Comparison of ENCODE assay signal across 25 cellular contexts in genomic region chr4:71107732-71108131, GRCh38.
DNase-seq lines count a peak whose midpoint lies in the region; ATAC-seq, FAIRE-seq and TF ChIP-seq lines count a peak whose summit lies in the region.
"Had no signal": no experiment of that assay in that cellular context is flagged by ENCODE, and none has a peak within 500 bp of the region (broad histone marks: within the 10 kb centered on the region; RNA-seq: fewer than 3 reads in every experiment).

No MANE protein-coding gene starts in this region.

- H3K4me3 Mint-ChIP-seq in activated CD4-positive, alpha-beta T cell treated with anti-CD3 and anti-CD28 coated beads, Interleukin-2, amount 10 ng/mL, durations not matched to agents 7 days and 5 days: no peak overlapping the region
- no peak overlapping the region for H3K4me3 Mint-ChIP-seq in activated CD8-positive, alpha-beta T cell treated with anti-CD3 and anti-CD28 coated beads for 36 hours
- H3K4me3 Mint-ChIP-seq in natural killer cell: peak overlapping the region; percentile 98
- H3K4me3 Mint-ChIP-seq in nephron progenitor cell: no peak overlapping the region
- H3K4me3 Mint-ChIP-seq: brain; stimulated activated memory B cell treated with anti-CD40 and anti-IgM and Interleukin-4, amounts not matched to agents 10 μg/mL and 1 μg/mL and 100 μg/mL, for 72 hours had no signal

- no peaks in the 10 kb centered on the region for H3K9me3 Mint-ChIP-seq in activated CD4-positive, alpha-beta T cell treated with anti-CD3 and anti-CD28 coated beads, Interleukin-2, amount 10 ng/mL, durations not matched to agents 7 days and 5 days
- H3K9me3 Mint-ChIP-seq in activated CD8-positive, alpha-beta T cell treated with anti-CD3 and anti-CD28 coated beads for 36 hours: no peaks in the 10 kb centered on the region
- H3K9me3 Mint-ChIP-seq in natural killer cell: no peaks in the 10 kb centered on the region
- H3K9me3 Mint-ChIP-seq in nephron progenitor cell: peaks cover 11% of the 10 kb centered on the region
- H3K9me3 Mint-ChIP-seq: stimulated activated memory B cell treated with anti-CD40 and anti-IgM and Interleukin-4, amounts not matched to agents 10 μg/mL and 1 μg/mL and 100 μg/mL, for 72 hours had no signal

- H4K20me1 ChIP-seq in Karpas-422 (ENCODE audit: insufficient read depth, low read depth, low read length) (no peaks in the 10 kb centered on the region), HepG2 (ENCODE audit: insufficient read depth, low read length) (no peaks in the 10 kb centered on the region)

- peaks cover 25% of the 10 kb centered on the region for H3K4me1 Mint-ChIP-seq in activated CD4-positive, alpha-beta T cell treated with anti-CD3 and anti-CD28 coated beads, Interleukin-2, amount 10 ng/mL, durations not matched to agents 7 days and 5 days
- peaks cover 35% of the 10 kb centered on the region for H3K4me1 Mint-ChIP-seq in activated CD8-positive, alpha-beta T cell treated with anti-CD3 and anti-CD28 coated beads for 36 hours (ENCODE audit: low read depth)
- H3K4me1 Mint-ChIP-seq in natural killer cell (peaks cover 44 to 50% of the 10 kb centered on the region in 2 donors), nephron progenitor cell (peaks cover 7% of the 10 kb centered on the region)
- H3K4me1 Mint-ChIP-seq: brain had no signal

- no peak for FAIRE-seq in HepG2 (lab: Jason Lieb, UNC)
- FAIRE-seq: colon, frontal cortex had no signal

- no peak for TF ChIP-seq POLR2A in HepG2 (IDR thresholded peaks at IDR 0.05; ENCODE audit: insufficient read depth in 1 of 2, low read depth in 2 of 2, low read length in 2 of 2)

- H3K27me3 Mint-ChIP-seq in activated CD4-positive, alpha-beta T cell treated with anti-CD3 and anti-CD28 coated beads, Interleukin-2, amount 10 ng/mL, durations not matched to agents 7 days and 5 days: no peaks in the 10 kb centered on the region
- no peaks in the 10 kb centered on the region for H3K27me3 Mint-ChIP-seq in activated CD8-positive, alpha-beta T cell treated with anti-CD3 and anti-CD28 coated beads for 36 hours
- H3K27me3 Mint-ChIP-seq in natural killer cell (ENCODE audit: low read depth in 2 of 2): no peaks in the 10 kb centered on the region
- H3K27me3 Mint-ChIP-seq in nephron progenitor cell (ENCODE audit: low read depth, poor library complexity): no peaks in the 10 kb centered on the region
- H3K27me3 Mint-ChIP-seq: brain; stimulated activated memory B cell treated with anti-CD40 and anti-IgM and Interleukin-4, amounts not matched to agents 10 μg/mL and 1 μg/mL and 100 μg/mL, for 72 hours had no signal

- no peaks in the 10 kb centered on the region for H3K36me3 Mint-ChIP-seq in activated CD4-positive, alpha-beta T cell treated with anti-CD3 and anti-CD28 coated beads, Interleukin-2, amount 10 ng/mL, durations not matched to agents 7 days and 5 days (ENCODE audit: low read depth)
- no peaks in the 10 kb centered on the region for H3K36me3 Mint-ChIP-seq in activated CD8-positive, alpha-beta T cell treated with anti-CD3 and anti-CD28 coated beads for 36 hours (ENCODE audit: low read depth)
- H3K36me3 Mint-ChIP-seq in natural killer cell: no peaks in the 10 kb centered on the region
- no peaks in the 10 kb centered on the region for H3K36me3 Mint-ChIP-seq in nephron progenitor cell (ENCODE audit: low read depth)
- H3K36me3 Mint-ChIP-seq: brain; stimulated activated memory B cell treated with anti-CD40 and anti-IgM and Interleukin-4, amounts not matched to agents 10 μg/mL and 1 μg/mL and 100 μg/mL, for 72 hours had no signal

- in situ Hi-C loops in HepG2 (cut with HindIII; ENCODE audit: extremely low pct_ligation_motif_present, low pct_unique_long_range_greater_than_20kb): no loop called here

- no peaks in the 10 kb centered on the region for H3K36me3 ChIP-seq in Karpas-422 (ENCODE audit: insufficient read depth, low read length)
- no peaks in the 10 kb centered on the region for H3K36me3 ChIP-seq in HepG2 (replicated peaks in 1 of 2; ENCODE audit: control insufficient read depth in 1 of 2, insufficient read depth in 2 of 2, low read length in 2 of 2)
- H3K36me3 ChIP-seq: esophagus muscularis mucosa, prostate gland, thoracic aorta had no signal

- ATAC-seq in activated CD8-positive, alpha-beta T cell treated with anti-CD3 and anti-CD28 coated beads for 36 hours: peak; percentile 49
- peak; percentile 94 to 98 (median 97) for ATAC-seq in natural killer cell
- ATAC-seq in HepG2: no peak
- ATAC-seq: stimulated activated memory B cell treated with anti-CD40 and anti-IgM and Interleukin-4, amounts not matched to agents 10 μg/mL and 1 μg/mL and 100 μg/mL, for 72 hours had no signal

- H3K9me3 ChIP-seq in Karpas-422 (ENCODE audit: low read length) (no peaks in the 10 kb centered on the region), HepG2 (ENCODE audit: low read length) (no peaks in the 10 kb centered on the region)
- H3K9me3 ChIP-seq: esophagus muscularis mucosa, prostate gland, thoracic aorta had no signal

- H3K4me2 ChIP-seq in Karpas-422 (ENCODE audit: low read depth, low read length, poor library complexity, severe bottlenecking): peak overlapping the region; percentile 23
- H3K4me2 ChIP-seq in HepG2 (ENCODE audit: low read depth, low read length): no peak overlapping the region

- POLR2A ChIA-PET in activated CD4-positive, alpha-beta T cell treated with anti-CD3 and anti-CD28 coated beads, Interleukin-2, amount 10 ng/mL, durations not matched to agents 7 days and 5 days (lab: Charles Lee): no interaction called here
- POLR2A ChIA-PET in activated CD8-positive, alpha-beta T cell treated with anti-CD3 and anti-CD28 coated beads for 36 hours (lab: Charles Lee): no interaction called here
- POLR2A ChIA-PET in HepG2 (lab: Yijun Ruan, JAX): no interaction called here

- H3K27ac Mint-ChIP-seq in activated CD4-positive, alpha-beta T cell treated with anti-CD3 and anti-CD28 coated beads, Interleukin-2, amount 10 ng/mL, durations not matched to agents 7 days and 5 days: peak overlapping the region; percentile 47
- peak overlapping the region; percentile 84 for H3K27ac Mint-ChIP-seq in activated CD8-positive, alpha-beta T cell treated with anti-CD3 and anti-CD28 coated beads for 36 hours
- peak overlapping the region; percentile 90 to 99 for H3K27ac Mint-ChIP-seq in natural killer cell
- no peak overlapping the region for H3K27ac Mint-ChIP-seq in nephron progenitor cell
- H3K27ac Mint-ChIP-seq: brain; stimulated activated memory B cell treated with anti-CD40 and anti-IgM and Interleukin-4, amounts not matched to agents 10 μg/mL and 1 μg/mL and 100 μg/mL, for 72 hours had no signal

- H3K4me1 ChIP-seq in Karpas-422 (ENCODE audit: low read length): peaks cover 10% of the 10 kb centered on the region
- H3K4me1 ChIP-seq in HepG2 (ENCODE audit: insufficient read depth, low read length): no peaks in the 10 kb centered on the region
- H3K4me1 ChIP-seq: esophagus muscularis mucosa, prostate gland had no signal

- H3K4me3 ChIP-seq in Karpas-422 (ENCODE audit: low read length): no peak overlapping the region
- no peak overlapping the region for H3K4me3 ChIP-seq in HepG2 (replicated peaks in 1 of 3; ENCODE audit: insufficient read depth in 1 of 3, low read depth in 2 of 3, low read length in 3 of 3)
- H3K4me3 ChIP-seq: esophagus muscularis mucosa, prostate gland, thoracic aorta had no signal

- TF ChIP-seq EP300 in HepG2 (IDR thresholded peaks at IDR 0.05; ENCODE audit: low read depth in 2 of 2, low read length in 2 of 2): no peak
- TF ChIP-seq EP300 in HepG2 (CRISPR knock-in tag; IDR thresholded peaks at IDR 0.05; ENCODE audit: borderline replicate concordance): no peak

- H3K27ac ChIP-seq in Karpas-422 (ENCODE audit: low read length) (no peak overlapping the region), HepG2 (ENCODE audit: extremely low read length, insufficient read depth, low read length) (no peak overlapping the region)
- H3K27ac ChIP-seq: 22Rv1, esophagus muscularis mucosa, prostate gland, thoracic aorta had no signal

- intact Hi-C loops in activated CD8-positive, alpha-beta T cell treated with anti-CD3 and anti-CD28 coated beads for 36 hours (cut with micrococcal nuclease): no loop called here
- intact Hi-C loops in natural killer cell (cut with micrococcal nuclease): loop anchor here (5.0 kb wide), 1 partner anchor 80 kb away; no protein-coding TSS in a partner anchor
- intact Hi-C loops in HepG2 (cut with micrococcal nuclease; ENCODE audit: unreplicated experiment): no loop called here

- BruUV-seq in HepG2 (replicated peaks; lab: Mats Ljungman, UMichigan): no TSS peak

- TF ChIP-seq RAD21 in HepG2 (CRISPR knock-in tag; IDR thresholded peaks at IDR 0.05): no peak

- CTCF ChIA-PET in activated CD4-positive, alpha-beta T cell treated with anti-CD3 and anti-CD28 coated beads, Interleukin-2, amount 10 ng/mL, durations not matched to agents 7 days and 5 days (lab: Charles Lee): no interaction called here
- CTCF ChIA-PET in activated CD8-positive, alpha-beta T cell treated with anti-CD3 and anti-CD28 coated beads for 36 hours (lab: Charles Lee): no interaction called here
- CTCF ChIA-PET in HepG2 (lab: Yijun Ruan, JAX; ENCODE audit: low intra/inter-chr PET ratio, low total read pairs): no interaction called here

- TF ChIP-seq CTCF in activated CD8-positive, alpha-beta T cell treated with anti-CD3 and anti-CD28 coated beads for 36 hours (IDR thresholded peaks at IDR 0.05): no peak
- TF ChIP-seq CTCF in natural killer cell (IDR thresholded peaks at IDR 0.05): no peak
- no peak for TF ChIP-seq CTCF in HepG2 (CRISPR knock-in tag; IDR thresholded peaks at IDR 0.05)
- no peak for TF ChIP-seq CTCF in nephron progenitor cell (IDR thresholded peaks at IDR 0.05)

- H3K9ac ChIP-seq in Karpas-422 (ENCODE audit: low read length) (no peak overlapping the region), HepG2 (ENCODE audit: insufficient read depth, low read depth, low read length) (no peak overlapping the region)

- H3K79me2 ChIP-seq in Karpas-422 (ENCODE audit: low read length): no peaks in the 10 kb centered on the region
- no peaks in the 10 kb centered on the region for H3K79me2 ChIP-seq in HepG2 (ENCODE audit: insufficient read depth, low read length)

- H2AFZ ChIP-seq in Karpas-422 (ENCODE audit: low read length): no peak overlapping the region
- H2AFZ ChIP-seq in HepG2 (ENCODE audit: low read length): no peak overlapping the region

- no peaks in the 10 kb centered on the region for H3K27me3 ChIP-seq in Karpas-422 (ENCODE audit: low read length)
- no peaks in the 10 kb centered on the region for H3K27me3 ChIP-seq in HepG2 (ENCODE audit: control insufficient read depth in 1 of 2, insufficient read depth in 2 of 2, low read length in 2 of 2)
- H3K27me3 ChIP-seq: esophagus muscularis mucosa had no signal

- H3K9me2 ChIP-seq in Karpas-422 (replicated peaks; ENCODE audit: insufficient read depth, low read length): no peaks in the 10 kb centered on the region

- DNase-seq in activated CD4-positive, alpha-beta T cell treated with anti-CD3 and anti-CD28 coated beads, Interleukin-2, amount 10 ng/mL, durations not matched to agents 7 days and 5 days: no peak
- DNase-seq in activated CD4-positive, alpha-beta T cell treated with anti-CD3 and anti-CD28 coated beads for 48 hours: no peak
- DNase-seq in Karpas-422 (peak; percentile 43), natural killer cell (no peak), HepG2 (ENCODE audit: low spot score) (no peak), nephron progenitor cell (no peak), NCI-H2081 (lab: John Stamatoyannopoulos, UW) (no peak)
- DNase-seq in activated CD8-positive, alpha-beta T cell treated with anti-CD3 and anti-CD28 coated beads for 36 hours: no peak
- DNase-seq: activated CD4-positive, alpha-beta T cell treated with anti-CD3 and anti-CD28 coated beads, Interleukin-2, amount 50 U/mL, for 1 hour; EL; hippocampal formation; NCI-H1092; NCI-H1930; NCI-H345; NCI-H774; OCI-M1; SHP77 had no signal

- WGBS in HepG2 (ENCODE audit: low lambda C conversion rate): 35% methylated on average over 2 of the region's 2 CpGs
